In genomic region chr2:74507145-74507925, GRCh38 we compare ENCODE assay signal across 8 cellular contexts. TPM values are rescaled to one million over a fixed set of nuclear protein-coding genes. Genes with fewer than 3 reads are reported as not detected.
DNase-seq lines count a peak whose midpoint lies in the region; ATAC-seq and TF ChIP-seq lines count a peak whose summit lies in the region.

PCGF1 (minus strand) TSS chr2:74507695; CDS start chr2:74507668, 27 bp downstream.

- H3K27ac ChIP-seq in gastroesophageal sphincter (peak within 1 kb of the TSS; percentile 96 to 99 (median 96)), suprapubic skin (peak within 1 kb of the TSS; percentile 99)

- H3K27ac Mint-ChIP-seq in activated naive CD4-positive, alpha-beta T cell treated with anti-CD3 and anti-CD28 coated beads for 36 hours: peak within 1 kb of the TSS; percentile 98

- H3K27me3 ChIP-seq in GM06990 (replicated peaks; ENCODE audit: control insufficient read depth, insufficient read depth, low read length): no peaks in the 10 kb centered on the region
- peaks cover 76% of the 10 kb centered on the region for H3K27me3 ChIP-seq in gastroesophageal sphincter
- H3K27me3 ChIP-seq in suprapubic skin: peaks cover 42% of the 10 kb centered on the region

- WGBS in gastroesophageal sphincter (ENCODE audit: low coverage in 1 of 2), 2 donors: no CpG with 5 or more reads among the region's 56 CpGs
- 1% methylated on average over 52 of the region's 56 CpGs for WGBS in suprapubic skin

- TF ChIP-seq CTCF in GM06990 (IDR thresholded peaks at IDR 0.05; ENCODE audit: insufficient read depth, low read length, poor library complexity, severe bottlenecking) (peak; percentile 83), HFF-Myc (IDR thresholded peaks at IDR 0.05; ENCODE audit: low read depth, low read length, missing control alignments) (peak; percentile 60), gastroesophageal sphincter (IDR thresholded peaks at IDR 0.05) (peak in 2 of 4 experiments; percentile 3 to 40), suprapubic skin (IDR thresholded peaks at IDR 0.05) (peak in 1 of 2 donors; percentile 33)

- peaks cover 40% of the 10 kb centered on the region for H3K4me1 Mint-ChIP-seq in activated naive CD4-positive, alpha-beta T cell treated with anti-CD3 and anti-CD28 coated beads for 36 hours (ENCODE audit: low read depth)

- H3K9me3 Mint-ChIP-seq in activated naive CD4-positive, alpha-beta T cell treated with anti-CD3 and anti-CD28 coated beads for 36 hours: no peaks in the 10 kb centered on the region

- peaks cover 4% of the 10 kb centered on the region for H3K36me3 ChIP-seq in GM06990 (ENCODE audit: control insufficient read depth, insufficient read depth, low read length)
- peaks cover 0 to 22% of the 10 kb centered on the region in 2 donors for H3K36me3 ChIP-seq in gastroesophageal sphincter
- H3K36me3 ChIP-seq in suprapubic skin: peaks cover 16% of the 10 kb centered on the region

- no peaks in the 10 kb centered on the region for H3K9me3 ChIP-seq in gastroesophageal sphincter
- no peaks in the 10 kb centered on the region for H3K9me3 ChIP-seq in suprapubic skin

- peaks cover 0 to 56% (median 18%) of the 10 kb centered on the region in 3 donors for H3K4me1 ChIP-seq in gastroesophageal sphincter
- H3K4me1 ChIP-seq in suprapubic skin: peaks cover 54% of the 10 kb centered on the region

- TF ChIP-seq EP300 in gastroesophageal sphincter (IDR thresholded peaks at IDR 0.05) (no peak), suprapubic skin (IDR thresholded peaks at IDR 0.05) (no peak)

- peaks cover 24% of the 10 kb centered on the region for H3K36me3 Mint-ChIP-seq in activated naive CD4-positive, alpha-beta T cell treated with anti-CD3 and anti-CD28 coated beads for 36 hours (ENCODE audit: low read depth)

- CTCF ChIA-PET in activated naive CD4-positive, alpha-beta T cell treated with anti-CD3 and anti-CD28 coated beads for 36 hours (lab: Charles Lee): interaction anchor here (1.1 to 1.8 kb wide), 2 partner anchors 26 to 81 kb away, joined by 3 to 14 read pairs; no protein-coding TSS in a partner anchor

- peak; percentile 35 to 51 for TF ChIP-seq POLR2A in gastroesophageal sphincter (IDR thresholded peaks at IDR 0.05)
- no peak for TF ChIP-seq POLR2A in suprapubic skin (IDR thresholded peaks at IDR 0.05)

- intact Hi-C loops in activated naive CD4-positive, alpha-beta T cell treated with anti-CD3 and anti-CD28 coated beads for 36 hours (cut with micrococcal nuclease): loop anchor here (1.0 to 10.0 kb wide), 9 partner anchors 9 to 447 kb away; partner anchors contain the start of genes AUP1, DOK1, HK2 and HTRA2

- DNase-seq in GM06990 (ENCODE audit: extremely low read depth, insufficient read length) (peak; percentile 99), HFF-Myc (ENCODE audit: extremely low read depth, low read depth) (peak; percentile 92), NAMALWA (ENCODE audit: low spot score) (peak; percentile 98), SK-N-DZ (ENCODE audit: low spot score) (peak; percentile 100), non-pigmented ciliary epithelial cell (ENCODE audit: low read depth) (peak; percentile 91), suprapubic skin (ENCODE audit: low spot score in 2 of 2) (peak; percentile 98 to 99)
- DNase-seq in activated naive CD4-positive, alpha-beta T cell treated with anti-CD3 and anti-CD28 coated beads for 36 hours: peak; percentile 99

- peaks cover 41% of the 10 kb centered on the region for H3K27me3 Mint-ChIP-seq in activated naive CD4-positive, alpha-beta T cell treated with anti-CD3 and anti-CD28 coated beads for 36 hours (ENCODE audit: low read depth)

- peak; percentile 97 for ATAC-seq in gastroesophageal sphincter

- H3K4me3 Mint-ChIP-seq in activated naive CD4-positive, alpha-beta T cell treated with anti-CD3 and anti-CD28 coated beads for 36 hours: peak within 1 kb of the TSS; percentile 91

- H3K4me3 ChIP-seq in GM06990 (replicated peaks; ENCODE audit: low read depth, low read length) (peak within 1 kb of the TSS; percentile 93), HFF-Myc (replicated peaks; ENCODE audit: low read depth, low read length) (peak within 1 kb of the TSS; percentile 73), gastroesophageal sphincter (peak within 1 kb of the TSS; percentile 86 to 92), suprapubic skin (peak within 1 kb of the TSS; percentile 79)

RNA-seq across cellular contexts. Expression of gene PCGF1, which starts in this region (rescaled TPM):
- polyA plus RNA-seq in SK-N-DZ (2014; cell fraction: cytosol; rRNA removed): 59.2 and 72.5 TPM in 2 replicates
- 115 and 137 TPM in 2 replicates for polyA plus RNA-seq in SK-N-DZ (2014; cell fraction: nucleus; rRNA removed)
- total RNA-seq in activated naive CD4-positive, alpha-beta T cell treated with anti-CD3 and anti-CD28 coated beads for 36 hours: 10 to 100 TPM; 21.1 to 24.4 TPM
- total RNA-seq in gastroesophageal sphincter: 10 to 100 TPM in 3 of 4 donors, 1 to 10 TPM in 1; 9.6 to 24.0 (median 18.2) TPM
- 10 to 100 TPM; 15.6 to 77.0 (median 19.7) TPM for total RNA-seq in suprapubic skin

Comparison
In these comparisons a context has a peak if more than half of its experiments do, and no peak if none do; other contexts are left out.
1. Peak in every context shown above with its lines: DNase-seq, ATAC-seq, H3K4me3 ChIP-seq and H3K27ac ChIP-seq.
2. POLR2A ChIP-seq: peak in gastroesophageal sphincter (2 of 2); none in suprapubic skin (0 of 2).